In the genomic region with DNA sequence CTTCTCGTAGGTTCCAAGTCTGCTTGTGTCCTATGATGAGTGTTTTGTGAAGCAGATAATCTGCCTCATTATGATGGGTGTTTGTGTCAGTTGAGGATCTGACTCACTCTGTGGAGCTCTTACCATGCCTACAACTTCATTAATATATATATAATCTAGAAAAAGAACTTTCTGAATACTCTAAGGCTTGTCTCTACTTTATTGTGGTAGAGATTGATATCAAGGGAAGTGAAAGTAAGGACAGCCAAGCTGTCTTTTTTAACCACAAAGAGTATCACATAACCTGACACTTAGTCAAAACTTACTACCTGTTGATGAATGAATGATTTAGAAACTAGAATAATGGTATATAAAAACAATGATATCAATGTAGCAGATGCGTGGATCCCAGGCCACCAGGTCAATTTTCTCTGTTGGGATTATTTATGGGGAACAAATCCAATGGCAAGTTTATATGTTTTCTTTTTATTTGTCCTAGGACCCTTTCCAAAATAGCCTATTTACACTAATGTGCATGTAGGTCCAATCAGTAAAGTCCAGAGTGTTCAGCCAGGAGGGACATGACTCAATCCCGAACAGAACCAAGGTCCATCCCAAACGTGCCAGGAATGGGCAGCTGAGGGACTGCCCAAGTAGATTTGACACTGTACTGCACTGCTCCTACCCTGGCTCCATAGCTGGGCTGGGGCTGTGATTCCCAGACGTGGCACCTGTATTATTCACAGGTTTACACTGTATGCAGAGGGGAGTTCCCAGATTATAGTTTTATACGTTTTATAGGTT, we compare ENCODE assay signal across 12 cellular contexts.
A peak's percentile ranks its signal among the peaks of the same experiment; 100 is the strongest.
DNase-seq lines count a peak whose midpoint lies in the region; ATAC-seq and TF ChIP-seq lines count a peak whose summit lies in the region.
"Had no signal": no experiment of that assay in that cellular context is flagged by ENCODE, and none has a peak within 500 bp of the region (broad histone marks: within the 10 kb centered on the region; RNA-seq: fewer than 3 reads in every experiment).

No MANE protein-coding gene starts in this region.

- CTCF ChIA-PET in GM10248 (lab: Yijun Ruan, JAX) = interaction anchor here (0.9 kb wide), 1 partner anchor 13 kb away, joined by 3 read pairs; no protein-coding TSS in a partner anchor

- POLR2A ChIA-PET in GM10248 (lab: Yijun Ruan, JAX) = no interaction called here

- ATAC-seq in GM19351 (IDR thresholded peaks at IDR 0.05; ENCODE audit: unreplicated experiment) (peak; percentile 91), HG02884 (IDR thresholded peaks at IDR 0.05; ENCODE audit: unreplicated experiment) (peak; percentile 90), HG03558 (IDR thresholded peaks at IDR 0.05; ENCODE audit: extremely low read depth, unreplicated experiment) (peak; percentile 70), HG03439 (IDR thresholded peaks at IDR 0.05; ENCODE audit: unreplicated experiment) (no peak)
- ATAC-seq: WTC11 had no signal

- TF ChIP-seq CTCF in GM10248 (IDR thresholded peaks at IDR 0.05; ENCODE audit: control extremely low read depth, extremely low read depth, low read depth, missing control alignments) = no peak

- DNase-seq in GM10248 (ENCODE audit: extremely low spot score) (peak; percentile 8), midbrain (lab: John Stamatoyannopoulos, UW) (no peak), LoVo (ENCODE audit: low spot score) (no peak), NCI-H345 treated with DMSO at 0.1 percent for 48 hours (lab: John Stamatoyannopoulos, UW; ENCODE audit: unreplicated experiment) (no peak)
- DNase-seq: dermis blood vessel endothelial cell, Kasumi-1, occipital lobe had no signal
